In genomic region chr19:6424190-6424938, GRCh38 we compare ENCODE assay signal across 8 cellular contexts. TPM values are rescaled to one million over a fixed set of nuclear protein-coding genes. Genes with fewer than 3 reads are reported as not detected.
A peak's percentile ranks its signal among the peaks of the same experiment; 100 is the strongest.
DNase-seq lines count a peak whose midpoint lies in the region; ATAC-seq and TF ChIP-seq lines count a peak whose summit lies in the region.

TSS of gene KHSRP (minus strand) at chr19:6424811. CDS start at chr19:6424701, 110 bp downstream.

- H3K27me3 Mint-ChIP-seq in T-cell = no peaks in the 10 kb centered on the region
- H3K27me3 Mint-ChIP-seq in stimulated activated naive B cell treated with anti-CD40 and anti-IgM and Interleukin-4, amounts not matched to agents 10 μg/mL and 1 μg/mL and 100 μg/mL, for 72 hours = no peaks in the 10 kb centered on the region

- H3K27me3 ChIP-seq in liver (ENCODE audit: control insufficient read depth in 4 of 4, insufficient read depth in 4 of 4, low read length in 3 of 4) = no peaks in the 10 kb centered on the region

- no peak for ATAC-seq in T-cell (replicated peaks in 1 of 4)
- ATAC-seq in stimulated activated naive B cell treated with anti-CD40 and anti-IgM and Interleukin-4, amounts not matched to agents 10 μg/mL and 1 μg/mL and 100 μg/mL, for 72 hours (replicated peaks) = no peak

- peak within 1 kb of the TSS; percentile 85 to 97 for H3K27ac Mint-ChIP-seq in T-cell
- peak within 1 kb of the TSS; percentile 91 for H3K27ac Mint-ChIP-seq in stimulated activated naive B cell treated with anti-CD40 and anti-IgM and Interleukin-4, amounts not matched to agents 10 μg/mL and 1 μg/mL and 100 μg/mL, for 72 hours

- no peak for TF ChIP-seq RAD21 in liver (IDR thresholded peaks at IDR 0.05)

- H3K36me3 ChIP-seq in liver (ENCODE audit: control insufficient read depth in 4 of 4, insufficient read depth in 3 of 4, low read depth in 1 of 4, low read length in 3 of 4) = peaks cover 7 to 23% (median 16%) of the 10 kb centered on the region in 4 donors

- CTCF ChIA-PET in T-cell (lab: Charles Lee) = interaction anchor here (0.6 to 1.4 kb wide), 6 partner anchors 32 to 439 kb away, joined by 3 to 9 read pairs (median 4); partner anchors contain the start of genes ALKBH7 (in 1 of the 2), DENND1C (in 1 of the 2) and GTF2F1 (in 1 of the 2)

- no peaks in the 10 kb centered on the region for H3K9me3 ChIP-seq in liver (ENCODE audit: control insufficient read depth in 4 of 4, low read length in 3 of 4)

- H3K4me3 ChIP-seq in choroid plexus epithelial cell (ENCODE audit: low read depth, low read length) (peak within 1 kb of the TSS; percentile 85), liver (ENCODE audit: low read depth in 1 of 3, low read length in 3 of 3) (peak within 1 kb of the TSS; percentile 83 to 94 (median 88))

- peaks cover 1 to 32% (median 20%) of the 10 kb centered on the region in 4 donors for H3K4me1 ChIP-seq in liver (ENCODE audit: control insufficient read depth in 4 of 4, insufficient read depth in 4 of 4, low read length in 3 of 4)

- WGBS in liver = under 1% methylated on average over 115 of the region's 115 CpGs

- H3K9ac ChIP-seq in liver (ENCODE audit: low read depth in 1 of 2, low read length in 2 of 2) = peak within 1 kb of the TSS in 1 of 2 donors; percentile 70

- no peaks in the 10 kb centered on the region for H3K9me3 Mint-ChIP-seq in T-cell
- H3K9me3 Mint-ChIP-seq in stimulated activated naive B cell treated with anti-CD40 and anti-IgM and Interleukin-4, amounts not matched to agents 10 μg/mL and 1 μg/mL and 100 μg/mL, for 72 hours = peaks cover 0 to 2% of the 10 kb centered on the region in 2 donors

- peak within 1 kb of the TSS; percentile 83 to 86 (median 83) for H3K4me3 Mint-ChIP-seq in T-cell
- peak within 1 kb of the TSS; percentile 88 to 93 for H3K4me3 Mint-ChIP-seq in stimulated activated naive B cell treated with anti-CD40 and anti-IgM and Interleukin-4, amounts not matched to agents 10 μg/mL and 1 μg/mL and 100 μg/mL, for 72 hours

- peaks cover 35 to 44% (median 37%) of the 10 kb centered on the region in 3 donors for H3K4me1 Mint-ChIP-seq in T-cell
- peaks cover 20 to 46% of the 10 kb centered on the region in 2 donors for H3K4me1 Mint-ChIP-seq in stimulated activated naive B cell treated with anti-CD40 and anti-IgM and Interleukin-4, amounts not matched to agents 10 μg/mL and 1 μg/mL and 100 μg/mL, for 72 hours

- POLR2A ChIA-PET in T-cell (lab: Charles Lee) = interaction anchor here (0.6 to 1.1 kb wide), 5 partner anchors 32 to 1508 kb away, joined by 3 to 9 read pairs (median 3); partner anchors contain the start of genes ALKBH7 (in 1 of the 2), DENND1C (in 1 of the 2) and GTF2F1 (in 1 of the 2)

- H3K27ac ChIP-seq in liver (ENCODE audit: low read depth in 1 of 2, low read length in 2 of 2) = peak within 1 kb of the TSS; percentile 52 to 75

- H3K36me3 Mint-ChIP-seq in T-cell = peaks cover 10% of the 10 kb centered on the region
- H3K36me3 Mint-ChIP-seq in stimulated activated naive B cell treated with anti-CD40 and anti-IgM and Interleukin-4, amounts not matched to agents 10 μg/mL and 1 μg/mL and 100 μg/mL, for 72 hours = peaks cover 18 to 23% of the 10 kb centered on the region in 2 donors

- DNase-seq in NCI-H82 (lab: John Stamatoyannopoulos, UW) (peak; percentile 22), NCI-H82 treated with DMSO at 0.1 percent for 48 hours (lab: John Stamatoyannopoulos, UW; ENCODE audit: unreplicated experiment) (no peak), T-cell (peak in 14 of 34 experiments; percentile 9 to 45 (median 20)), choroid plexus epithelial cell (ENCODE audit: low read depth) (no peak), cortex of kidney (lab: John Stamatoyannopoulos, UW) (no peak), HPDE6-E6E7 (ENCODE audit: extremely low spot score) (no peak)
- no peak for DNase-seq in stimulated activated naive B cell treated with anti-CD40 and anti-IgM and Interleukin-4, amounts not matched to agents 10 μg/mL and 1 μg/mL and 100 μg/mL, for 72 hours

- TF ChIP-seq CTCF in choroid plexus epithelial cell (conservative IDR thresholded peaks at IDR 0.05; ENCODE audit: low read depth, low read length) (no peak), liver (IDR thresholded peaks at IDR 0.05; ENCODE audit: low read depth, low read length, missing input control) (no peak)

TF ChIP-seq in liver, 16 proteins besides CTCF, POLR2A, EP300 and RAD21:
- TF ChIP-seq REST (IDR thresholded peaks at IDR 0.05) (no peak), MAX (IDR thresholded peaks at IDR 0.05) (no peak), ATF3 (IDR thresholded peaks at IDR 0.05) (no peak), TAF1 (conservative IDR thresholded peaks at IDR 0.05) (no peak), YY1 (IDR thresholded peaks at IDR 0.05) (peak; percentile 3), JUND (IDR thresholded peaks at IDR 0.05) (no peak), FOXA1 (IDR thresholded peaks at IDR 0.05) (no peak)

RNA-seq across cellular contexts. Expression of gene KHSRP, which starts in this region (rescaled TPM):
- total RNA-seq in T-cell (100 to 1,000 TPM; 147 to 194 (median 189) TPM), liver (100 to 1,000 TPM in 1 of 2 donors, 10 to 100 TPM in 1; 58.7 to 132 TPM)
- 10 to 100 TPM in 1 of 2 donors, 1 to 10 TPM in 1; 8.0 to 73.6 TPM for polyA plus RNA-seq in liver
